Comparison of ENCODE assay signal across 1 cellular context in the genomic region with DNA sequence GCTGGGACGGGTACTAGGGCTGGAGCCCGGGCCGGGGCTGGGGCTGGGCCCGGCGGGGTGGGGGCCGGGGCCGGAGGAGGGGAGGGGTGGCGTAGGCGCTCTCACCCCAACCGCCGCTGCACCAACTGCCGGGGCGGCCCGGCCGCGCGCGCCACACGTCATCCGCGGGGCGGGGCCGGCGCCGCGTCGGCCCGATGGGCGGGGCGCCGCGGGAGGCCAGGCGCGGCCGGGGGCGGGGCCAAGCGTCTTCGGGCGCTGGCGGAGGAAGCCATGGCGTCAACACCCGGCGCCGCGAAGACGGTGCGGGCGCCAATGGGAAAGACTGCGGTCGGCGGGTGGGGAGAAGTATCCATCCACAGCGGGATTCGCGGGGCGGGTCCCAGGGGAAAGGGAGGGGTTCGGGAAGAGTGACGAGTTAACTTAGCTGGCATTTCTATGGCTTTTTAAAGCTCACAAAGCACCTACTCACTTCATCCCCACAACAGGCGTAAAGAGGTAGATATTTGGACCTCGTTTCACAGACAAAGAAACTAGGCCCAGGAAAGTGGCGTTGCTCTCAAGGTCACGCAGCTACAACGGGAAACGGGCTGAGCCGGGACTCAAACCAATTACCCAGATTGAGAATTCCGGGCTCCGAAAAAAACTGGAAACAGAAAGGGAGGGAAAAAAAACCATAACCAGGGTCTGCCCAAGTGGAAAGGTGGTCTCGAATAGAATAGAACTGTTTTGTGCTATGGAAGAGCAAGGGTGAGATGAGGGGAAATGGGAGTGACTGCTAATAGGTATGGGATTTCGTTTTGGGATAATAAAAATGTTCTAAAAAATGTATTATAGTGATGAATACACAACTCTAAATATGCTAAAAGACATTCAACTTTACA.
TF ChIP-seq lines count a peak whose summit lies in the region.

A gene with protein sequence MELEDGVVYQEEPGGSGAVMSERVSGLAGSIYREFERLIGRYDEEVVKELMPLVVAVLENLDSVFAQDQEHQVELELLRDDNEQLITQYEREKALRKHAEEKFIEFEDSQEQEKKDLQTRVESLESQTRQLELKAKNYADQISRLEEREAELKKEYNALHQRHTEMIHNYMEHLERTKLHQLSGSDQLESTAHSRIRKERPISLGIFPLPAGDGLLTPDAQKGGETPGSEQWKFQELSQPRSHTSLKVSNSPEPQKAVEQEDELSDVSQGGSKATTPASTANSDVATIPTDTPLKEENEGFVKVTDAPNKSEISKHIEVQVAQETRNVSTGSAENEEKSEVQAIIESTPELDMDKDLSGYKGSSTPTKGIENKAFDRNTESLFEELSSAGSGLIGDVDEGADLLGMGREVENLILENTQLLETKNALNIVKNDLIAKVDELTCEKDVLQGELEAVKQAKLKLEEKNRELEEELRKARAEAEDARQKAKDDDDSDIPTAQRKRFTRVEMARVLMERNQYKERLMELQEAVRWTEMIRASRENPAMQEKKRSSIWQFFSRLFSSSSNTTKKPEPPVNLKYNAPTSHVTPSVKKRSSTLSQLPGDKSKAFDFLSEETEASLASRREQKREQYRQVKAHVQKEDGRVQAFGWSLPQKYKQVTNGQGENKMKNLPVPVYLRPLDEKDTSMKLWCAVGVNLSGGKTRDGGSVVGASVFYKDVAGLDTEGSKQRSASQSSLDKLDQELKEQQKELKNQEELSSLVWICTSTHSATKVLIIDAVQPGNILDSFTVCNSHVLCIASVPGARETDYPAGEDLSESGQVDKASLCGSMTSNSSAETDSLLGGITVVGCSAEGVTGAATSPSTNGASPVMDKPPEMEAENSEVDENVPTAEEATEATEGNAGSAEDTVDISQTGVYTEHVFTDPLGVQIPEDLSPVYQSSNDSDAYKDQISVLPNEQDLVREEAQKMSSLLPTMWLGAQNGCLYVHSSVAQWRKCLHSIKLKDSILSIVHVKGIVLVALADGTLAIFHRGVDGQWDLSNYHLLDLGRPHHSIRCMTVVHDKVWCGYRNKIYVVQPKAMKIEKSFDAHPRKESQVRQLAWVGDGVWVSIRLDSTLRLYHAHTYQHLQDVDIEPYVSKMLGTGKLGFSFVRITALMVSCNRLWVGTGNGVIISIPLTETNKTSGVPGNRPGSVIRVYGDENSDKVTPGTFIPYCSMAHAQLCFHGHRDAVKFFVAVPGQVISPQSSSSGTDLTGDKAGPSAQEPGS (N-terminal part only) (minus strand): TSS at position 130 of the 881 bp plus-strand sequence. CDS start 212 bp downstream, outside the sequence.

TF ChIP-seq in K562, 482 proteins besides CTCF, POLR2A, EP300 and RAD21 (continued from another document and continues in another):
- TF ChIP-seq, protein P1, sequence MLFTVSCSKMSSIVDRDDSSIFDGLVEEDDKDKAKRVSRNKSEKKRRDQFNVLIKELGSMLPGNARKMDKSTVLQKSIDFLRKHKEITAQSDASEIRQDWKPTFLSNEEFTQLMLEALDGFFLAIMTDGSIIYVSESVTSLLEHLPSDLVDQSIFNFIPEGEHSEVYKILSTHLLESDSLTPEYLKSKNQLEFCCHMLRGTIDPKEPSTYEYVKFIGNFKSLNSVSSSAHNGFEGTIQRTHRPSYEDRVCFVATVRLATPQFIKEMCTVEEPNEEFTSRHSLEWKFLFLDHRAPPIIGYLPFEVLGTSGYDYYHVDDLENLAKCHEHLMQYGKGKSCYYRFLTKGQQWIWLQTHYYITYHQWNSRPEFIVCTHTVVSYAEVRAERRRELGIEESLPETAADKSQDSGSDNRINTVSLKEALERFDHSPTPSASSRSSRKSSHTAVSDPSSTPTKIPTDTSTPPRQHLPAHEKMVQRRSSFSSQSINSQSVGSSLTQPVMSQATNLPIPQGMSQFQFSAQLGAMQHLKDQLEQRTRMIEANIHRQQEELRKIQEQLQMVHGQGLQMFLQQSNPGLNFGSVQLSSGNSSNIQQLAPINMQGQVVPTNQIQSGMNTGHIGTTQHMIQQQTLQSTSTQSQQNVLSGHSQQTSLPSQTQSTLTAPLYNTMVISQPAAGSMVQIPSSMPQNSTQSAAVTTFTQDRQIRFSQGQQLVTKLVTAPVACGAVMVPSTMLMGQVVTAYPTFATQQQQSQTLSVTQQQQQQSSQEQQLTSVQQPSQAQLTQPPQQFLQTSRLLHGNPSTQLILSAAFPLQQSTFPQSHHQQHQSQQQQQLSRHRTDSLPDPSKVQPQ (CRISPR knock-in tag; IDR thresholded peaks at IDR 0.05; ENCODE audit: borderline replicate concordance), result no peak
- TF ChIP-seq ZNF133 (CRISPR knock-in tag; IDR thresholded peaks at IDR 0.05), result no peak
- no peak for TF ChIP-seq RNF2 (IDR thresholded peaks at IDR 0.05)
- no peak for TF ChIP-seq NR2C1 (IDR thresholded peaks at IDR 0.05)
- TF ChIP-seq NR2C1 (tag; IDR thresholded peaks at IDR 0.05), result no peak
- peak; percentile 74 for TF ChIP-seq TBP (optimal IDR thresholded peaks at IDR 0.05; ENCODE audit: low read depth, low read length)
- TF ChIP-seq ELF1 (tag; IDR thresholded peaks at IDR 0.05), result 0 out of 2 replicates have a peak, but pooled peaks have one; percentile 10
- no peak for TF ChIP-seq ARID2 (IDR thresholded peaks at IDR 0.05)
- TF ChIP-seq CEBPB (tag; IDR thresholded peaks at IDR 0.05), result no peak
- no peak for TF ChIP-seq ETV6 (IDR thresholded peaks at IDR 0.05; ENCODE audit: borderline replicate concordance in 1 of 2, low read depth in 2 of 2, low read length in 1 of 2)
- no peak for TF ChIP-seq ETV6 (CRISPR knock-in tag; IDR thresholded peaks at IDR 0.05; ENCODE audit: borderline replicate concordance)
- TF ChIP-seq MTA3 (IDR thresholded peaks at IDR 0.05; ENCODE audit: borderline replicate concordance), result no peak
- no peak for TF ChIP-seq NR2F6 (CRISPR knock-in tag; IDR thresholded peaks at IDR 0.05)
- TF ChIP-seq CBFA2T3 (IDR thresholded peaks at IDR 0.05), result no peak
- no peak for TF ChIP-seq GABPB2 (CRISPR knock-in tag; conservative IDR thresholded peaks at IDR 0.05)
- TF ChIP-seq, protein P2, sequence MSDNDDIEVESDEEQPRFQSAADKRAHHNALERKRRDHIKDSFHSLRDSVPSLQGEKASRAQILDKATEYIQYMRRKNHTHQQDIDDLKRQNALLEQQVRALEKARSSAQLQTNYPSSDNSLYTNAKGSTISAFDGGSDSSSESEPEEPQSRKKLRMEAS (CRISPR knock-in tag; IDR thresholded peaks at IDR 0.05), result no peak
- peak; percentile 72 for TF ChIP-seq MBD2 (IDR thresholded peaks at IDR 0.05; ENCODE audit: borderline replicate concordance, low read depth)
- TF ChIP-seq, protein P3, sequence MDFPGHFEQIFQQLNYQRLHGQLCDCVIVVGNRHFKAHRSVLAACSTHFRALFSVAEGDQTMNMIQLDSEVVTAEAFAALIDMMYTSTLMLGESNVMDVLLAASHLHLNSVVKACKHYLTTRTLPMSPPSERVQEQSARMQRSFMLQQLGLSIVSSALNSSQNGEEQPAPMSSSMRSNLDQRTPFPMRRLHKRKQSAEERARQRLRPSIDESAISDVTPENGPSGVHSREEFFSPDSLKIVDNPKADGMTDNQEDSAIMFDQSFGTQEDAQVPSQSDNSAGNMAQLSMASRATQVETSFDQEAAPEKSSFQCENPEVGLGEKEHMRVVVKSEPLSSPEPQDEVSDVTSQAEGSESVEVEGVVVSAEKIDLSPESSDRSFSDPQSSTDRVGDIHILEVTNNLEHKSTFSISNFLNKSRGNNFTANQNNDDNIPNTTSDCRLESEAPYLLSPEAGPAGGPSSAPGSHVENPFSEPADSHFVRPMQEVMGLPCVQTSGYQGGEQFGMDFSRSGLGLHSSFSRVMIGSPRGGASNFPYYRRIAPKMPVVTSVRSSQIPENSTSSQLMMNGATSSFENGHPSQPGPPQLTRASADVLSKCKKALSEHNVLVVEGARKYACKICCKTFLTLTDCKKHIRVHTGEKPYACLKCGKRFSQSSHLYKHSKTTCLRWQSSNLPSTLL (IDR thresholded peaks at IDR 0.05), result no peak
- TF ChIP-seq, protein P4, sequence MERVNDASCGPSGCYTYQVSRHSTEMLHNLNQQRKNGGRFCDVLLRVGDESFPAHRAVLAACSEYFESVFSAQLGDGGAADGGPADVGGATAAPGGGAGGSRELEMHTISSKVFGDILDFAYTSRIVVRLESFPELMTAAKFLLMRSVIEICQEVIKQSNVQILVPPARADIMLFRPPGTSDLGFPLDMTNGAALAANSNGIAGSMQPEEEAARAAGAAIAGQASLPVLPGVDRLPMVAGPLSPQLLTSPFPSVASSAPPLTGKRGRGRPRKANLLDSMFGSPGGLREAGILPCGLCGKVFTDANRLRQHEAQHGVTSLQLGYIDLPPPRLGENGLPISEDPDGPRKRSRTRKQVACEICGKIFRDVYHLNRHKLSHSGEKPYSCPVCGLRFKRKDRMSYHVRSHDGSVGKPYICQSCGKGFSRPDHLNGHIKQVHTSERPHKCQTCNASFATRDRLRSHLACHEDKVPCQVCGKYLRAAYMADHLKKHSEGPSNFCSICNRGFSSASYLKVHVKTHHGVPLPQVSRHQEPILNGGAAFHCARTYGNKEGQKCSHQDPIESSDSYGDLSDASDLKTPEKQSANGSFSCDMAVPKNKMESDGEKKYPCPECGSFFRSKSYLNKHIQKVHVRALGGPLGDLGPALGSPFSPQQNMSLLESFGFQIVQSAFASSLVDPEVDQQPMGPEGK (CRISPR knock-in tag; IDR thresholded peaks at IDR 0.05; ENCODE audit: borderline replicate concordance), result no peak
- TF ChIP-seq SMAD1 (IDR thresholded peaks at IDR 0.05; ENCODE audit: low read depth, low read length, partially characterized antibody), result peak; percentile 43
- peak; percentile 56 for TF ChIP-seq SMAD4 (CRISPR knock-in tag; conservative IDR thresholded peaks at IDR 0.05)
- no peak; the same call in 1 of the 2 replicates for TF ChIP-seq SP1 (CRISPR knock-in tag; IDR thresholded peaks at IDR 0.05)
- no peak for TF ChIP-seq GATA2 (CRISPR knock-in tag; IDR thresholded peaks at IDR 0.05)
- no peak for TF ChIP-seq PURB (CRISPR knock-in tag; IDR thresholded peaks at IDR 0.05; ENCODE audit: low read depth)
- no peak for TF ChIP-seq NFXL1 (CRISPR knock-in tag; IDR thresholded peaks at IDR 0.05)
- no peak for TF ChIP-seq ZSCAN29 (IDR thresholded peaks at IDR 0.05)
- no peak for TF ChIP-seq SRSF1 (IDR thresholded peaks at IDR 0.05; ENCODE audit: low read depth, low read length)
- TF ChIP-seq ZNF146 (CRISPR knock-in tag; IDR thresholded peaks at IDR 0.05; ENCODE audit: unreplicated experiment), result no peak
- no peak for TF ChIP-seq KDM4B (IDR thresholded peaks at IDR 0.05; ENCODE audit: borderline replicate concordance in 2 of 2, low read depth in 1 of 2)
- no peak for TF ChIP-seq HDAC8 (tag; IDR thresholded peaks at IDR 0.05)
- TF ChIP-seq, protein P5, sequence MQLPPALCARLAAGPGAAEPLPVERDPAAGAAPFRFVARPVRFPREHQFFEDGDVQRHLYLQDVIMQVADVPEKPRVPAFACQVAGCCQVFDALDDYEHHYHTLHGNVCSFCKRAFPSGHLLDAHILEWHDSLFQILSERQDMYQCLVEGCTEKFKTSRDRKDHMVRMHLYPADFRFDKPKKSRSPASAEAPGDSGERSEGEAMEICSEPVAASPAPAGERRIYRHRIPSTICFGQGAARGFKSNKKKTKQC (CRISPR knock-in tag; IDR thresholded peaks at IDR 0.05), result no peak
- TF ChIP-seq, protein P6, sequence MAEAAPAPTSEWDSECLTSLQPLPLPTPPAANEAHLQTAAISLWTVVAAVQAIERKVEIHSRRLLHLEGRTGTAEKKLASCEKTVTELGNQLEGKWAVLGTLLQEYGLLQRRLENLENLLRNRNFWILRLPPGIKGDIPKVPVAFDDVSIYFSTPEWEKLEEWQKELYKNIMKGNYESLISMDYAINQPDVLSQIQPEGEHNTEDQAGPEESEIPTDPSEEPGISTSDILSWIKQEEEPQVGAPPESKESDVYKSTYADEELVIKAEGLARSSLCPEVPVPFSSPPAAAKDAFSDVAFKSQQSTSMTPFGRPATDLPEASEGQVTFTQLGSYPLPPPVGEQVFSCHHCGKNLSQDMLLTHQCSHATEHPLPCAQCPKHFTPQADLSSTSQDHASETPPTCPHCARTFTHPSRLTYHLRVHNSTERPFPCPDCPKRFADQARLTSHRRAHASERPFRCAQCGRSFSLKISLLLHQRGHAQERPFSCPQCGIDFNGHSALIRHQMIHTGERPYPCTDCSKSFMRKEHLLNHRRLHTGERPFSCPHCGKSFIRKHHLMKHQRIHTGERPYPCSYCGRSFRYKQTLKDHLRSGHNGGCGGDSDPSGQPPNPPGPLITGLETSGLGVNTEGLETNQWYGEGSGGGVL (CRISPR knock-in tag; IDR thresholded peaks at IDR 0.05), result no peak
- no peak for TF ChIP-seq HMG20B (CRISPR knock-in tag; IDR thresholded peaks at IDR 0.05)
- TF ChIP-seq PRMT5 (CRISPR knock-in tag; IDR thresholded peaks at IDR 0.05), result no peak
- no peak for TF ChIP-seq SETDB1 (IDR thresholded peaks at IDR 0.05; ENCODE audit: low read length)
- TF ChIP-seq ZNF717 (CRISPR knock-in tag; IDR thresholded peaks at IDR 0.05), result no peak
- TF ChIP-seq, protein P7, sequence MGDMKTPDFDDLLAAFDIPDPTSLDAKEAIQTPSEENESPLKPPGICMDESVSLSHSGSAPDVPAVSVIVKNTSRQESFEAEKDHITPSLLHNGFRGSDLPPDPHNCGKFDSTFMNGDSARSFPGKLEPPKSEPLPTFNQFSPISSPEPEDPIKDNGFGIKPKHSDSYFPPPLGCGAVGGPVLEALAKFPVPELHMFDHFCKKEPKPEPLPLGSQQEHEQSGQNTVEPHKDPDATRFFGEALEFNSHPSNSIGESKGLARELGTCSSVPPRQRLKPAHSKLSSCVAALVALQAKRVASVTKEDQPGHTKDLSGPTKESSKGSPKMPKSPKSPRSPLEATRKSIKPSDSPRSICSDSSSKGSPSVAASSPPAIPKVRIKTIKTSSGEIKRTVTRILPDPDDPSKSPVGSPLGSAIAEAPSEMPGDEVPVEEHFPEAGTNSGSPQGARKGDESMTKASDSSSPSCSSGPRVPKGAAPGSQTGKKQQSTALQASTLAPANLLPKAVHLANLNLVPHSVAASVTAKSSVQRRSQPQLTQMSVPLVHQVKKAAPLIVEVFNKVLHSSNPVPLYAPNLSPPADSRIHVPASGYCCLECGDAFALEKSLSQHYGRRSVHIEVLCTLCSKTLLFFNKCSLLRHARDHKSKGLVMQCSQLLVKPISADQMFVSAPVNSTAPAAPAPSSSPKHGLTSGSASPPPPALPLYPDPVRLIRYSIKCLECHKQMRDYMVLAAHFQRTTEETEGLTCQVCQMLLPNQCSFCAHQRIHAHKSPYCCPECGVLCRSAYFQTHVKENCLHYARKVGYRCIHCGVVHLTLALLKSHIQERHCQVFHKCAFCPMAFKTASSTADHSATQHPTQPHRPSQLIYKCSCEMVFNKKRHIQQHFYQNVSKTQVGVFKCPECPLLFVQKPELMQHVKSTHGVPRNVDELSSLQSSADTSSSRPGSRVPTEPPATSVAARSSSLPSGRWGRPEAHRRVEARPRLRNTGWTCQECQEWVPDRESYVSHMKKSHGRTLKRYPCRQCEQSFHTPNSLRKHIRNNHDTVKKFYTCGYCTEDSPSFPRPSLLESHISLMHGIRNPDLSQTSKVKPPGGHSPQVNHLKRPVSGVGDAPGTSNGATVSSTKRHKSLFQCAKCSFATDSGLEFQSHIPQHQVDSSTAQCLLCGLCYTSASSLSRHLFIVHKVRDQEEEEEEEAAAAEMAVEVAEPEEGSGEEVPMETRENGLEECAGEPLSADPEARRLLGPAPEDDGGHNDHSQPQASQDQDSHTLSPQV (IDR thresholded peaks at IDR 0.05), result no peak; the same call in 1 of the 2 replicates
- no peak; the same call in 1 of the 2 replicates for TF ChIP-seq EP400 (IDR thresholded peaks at IDR 0.05)
- no peak for TF ChIP-seq TCFL5 (CRISPR knock-in tag; conservative IDR thresholded peaks at IDR 0.05)
- TF ChIP-seq, protein P8, sequence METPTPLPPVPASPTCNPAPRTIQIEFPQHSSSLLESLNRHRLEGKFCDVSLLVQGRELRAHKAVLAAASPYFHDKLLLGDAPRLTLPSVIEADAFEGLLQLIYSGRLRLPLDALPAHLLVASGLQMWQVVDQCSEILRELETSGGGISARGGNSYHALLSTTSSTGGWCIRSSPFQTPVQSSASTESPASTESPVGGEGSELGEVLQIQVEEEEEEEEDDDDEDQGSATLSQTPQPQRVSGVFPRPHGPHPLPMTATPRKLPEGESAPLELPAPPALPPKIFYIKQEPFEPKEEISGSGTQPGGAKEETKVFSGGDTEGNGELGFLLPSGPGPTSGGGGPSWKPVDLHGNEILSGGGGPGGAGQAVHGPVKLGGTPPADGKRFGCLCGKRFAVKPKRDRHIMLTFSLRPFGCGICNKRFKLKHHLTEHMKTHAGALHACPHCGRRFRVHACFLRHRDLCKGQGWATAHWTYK (CRISPR knock-in tag; IDR thresholded peaks at IDR 0.05), result peak; percentile 8; the same call in 1 of the 2 replicates
